1 cellular context compared by ENCODE assay signal in the genomic region with DNA sequence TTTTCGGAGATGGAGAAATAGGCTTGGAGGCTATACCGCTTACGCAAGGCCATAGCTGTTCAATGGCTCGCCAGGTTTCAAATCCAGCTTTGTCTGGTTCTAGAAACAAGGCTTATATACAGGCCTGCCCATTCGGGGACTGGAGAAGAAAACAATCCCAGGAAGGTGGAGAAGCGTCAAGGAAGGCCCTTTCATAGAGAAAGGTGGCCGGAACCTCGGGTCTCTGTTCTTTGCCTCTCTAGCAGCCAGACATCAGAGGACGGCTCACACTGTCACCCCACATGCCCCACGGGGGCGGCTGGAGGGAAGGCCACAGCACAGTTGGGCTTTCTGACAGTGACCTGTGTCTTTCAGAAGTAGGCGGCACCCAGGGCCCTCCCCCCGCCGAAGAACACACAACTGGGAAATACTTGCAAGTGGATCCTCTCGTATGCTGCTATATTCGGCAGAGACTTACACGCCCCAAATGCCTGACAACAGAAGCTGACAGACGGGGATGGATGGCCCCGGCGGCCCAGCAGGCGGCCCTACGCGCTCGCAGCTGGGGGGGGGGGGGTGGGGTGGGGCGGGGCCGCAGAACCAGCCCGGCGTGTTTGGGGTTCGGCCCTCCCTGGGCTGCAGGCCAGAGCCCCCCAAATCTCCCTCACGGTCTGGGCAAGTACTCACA.
TF ChIP-seq lines count a peak whose summit lies in the region.

No MANE protein-coding gene starts in this region.

TF ChIP-seq in GM12878, 131 proteins besides CTCF, POLR2A, EP300 and RAD21:
- TF ChIP-seq BRCA1 (IDR thresholded peaks at IDR 0.05; ENCODE audit: low read depth, low read length), result no peak
- TF ChIP-seq, protein P1, sequence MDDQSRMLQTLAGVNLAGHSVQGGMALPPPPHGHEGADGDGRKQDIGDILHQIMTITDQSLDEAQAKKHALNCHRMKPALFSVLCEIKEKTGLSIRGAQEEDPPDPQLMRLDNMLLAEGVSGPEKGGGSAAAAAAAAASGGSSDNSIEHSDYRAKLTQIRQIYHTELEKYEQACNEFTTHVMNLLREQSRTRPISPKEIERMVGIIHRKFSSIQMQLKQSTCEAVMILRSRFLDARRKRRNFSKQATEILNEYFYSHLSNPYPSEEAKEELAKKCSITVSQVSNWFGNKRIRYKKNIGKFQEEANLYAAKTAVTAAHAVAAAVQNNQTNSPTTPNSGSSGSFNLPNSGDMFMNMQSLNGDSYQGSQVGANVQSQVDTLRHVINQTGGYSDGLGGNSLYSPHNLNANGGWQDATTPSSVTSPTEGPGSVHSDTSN (IDR thresholded peaks at IDR 0.05; ENCODE audit: insufficient replicate concordance, low read depth, low read length), result peak; percentile 87
- TF ChIP-seq, protein P2, sequence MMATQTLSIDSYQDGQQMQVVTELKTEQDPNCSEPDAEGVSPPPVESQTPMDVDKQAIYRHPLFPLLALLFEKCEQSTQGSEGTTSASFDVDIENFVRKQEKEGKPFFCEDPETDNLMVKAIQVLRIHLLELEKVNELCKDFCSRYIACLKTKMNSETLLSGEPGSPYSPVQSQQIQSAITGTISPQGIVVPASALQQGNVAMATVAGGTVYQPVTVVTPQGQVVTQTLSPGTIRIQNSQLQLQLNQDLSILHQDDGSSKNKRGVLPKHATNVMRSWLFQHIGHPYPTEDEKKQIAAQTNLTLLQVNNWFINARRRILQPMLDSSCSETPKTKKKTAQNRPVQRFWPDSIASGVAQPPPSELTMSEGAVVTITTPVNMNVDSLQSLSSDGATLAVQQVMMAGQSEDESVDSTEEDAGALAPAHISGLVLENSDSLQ (IDR thresholded peaks at IDR 0.05), result peak; percentile 88
- TF ChIP-seq, protein P3, sequence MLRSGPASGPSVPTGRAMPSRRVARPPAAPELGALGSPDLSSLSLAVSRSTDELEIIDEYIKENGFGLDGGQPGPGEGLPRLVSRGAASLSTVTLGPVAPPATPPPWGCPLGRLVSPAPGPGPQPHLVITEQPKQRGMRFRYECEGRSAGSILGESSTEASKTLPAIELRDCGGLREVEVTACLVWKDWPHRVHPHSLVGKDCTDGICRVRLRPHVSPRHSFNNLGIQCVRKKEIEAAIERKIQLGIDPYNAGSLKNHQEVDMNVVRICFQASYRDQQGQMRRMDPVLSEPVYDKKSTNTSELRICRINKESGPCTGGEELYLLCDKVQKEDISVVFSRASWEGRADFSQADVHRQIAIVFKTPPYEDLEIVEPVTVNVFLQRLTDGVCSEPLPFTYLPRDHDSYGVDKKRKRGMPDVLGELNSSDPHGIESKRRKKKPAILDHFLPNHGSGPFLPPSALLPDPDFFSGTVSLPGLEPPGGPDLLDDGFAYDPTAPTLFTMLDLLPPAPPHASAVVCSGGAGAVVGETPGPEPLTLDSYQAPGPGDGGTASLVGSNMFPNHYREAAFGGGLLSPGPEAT (IDR thresholded peaks at IDR 0.05; ENCODE audit: low read depth), result no peak
TF ChIP-seq in GM12878: peak in this region for 2.
